In genomic region chr12:10497602-10498001, GRCh38 we compare ENCODE assay signal across 14 cellular contexts. TPM values are rescaled to one million over a fixed set of nuclear protein-coding genes. Genes with fewer than 3 reads are reported as not detected.
DNase-seq lines count a peak whose midpoint lies in the region; ATAC-seq and TF ChIP-seq lines count a peak whose summit lies in the region.
"Had no signal": no experiment of that assay in that cellular context is flagged by ENCODE, and none has a peak within 500 bp of the region (broad histone marks: within the 10 kb centered on the region; RNA-seq: fewer than 3 reads in every experiment).

No MANE protein-coding gene starts in this region.

- peaks cover 32% of the 10 kb centered on the region for H3K4me1 Mint-ChIP-seq in central memory CD8-positive, alpha-beta T cell
- peaks cover 4% of the 10 kb centered on the region for H3K4me1 Mint-ChIP-seq in chondrocyte (ENCODE audit: low read depth)

- H3K27ac Mint-ChIP-seq in central memory CD8-positive, alpha-beta T cell (ENCODE audit: low read depth): peak overlapping the region; percentile 88
- no peak overlapping the region for H3K27ac Mint-ChIP-seq in chondrocyte (ENCODE audit: unreplicated experiment)
- H3K27ac Mint-ChIP-seq: CD4-positive, alpha-beta memory T cell; HFFc6; type B pancreatic cell had no signal

- H3K27me3 Mint-ChIP-seq in central memory CD8-positive, alpha-beta T cell: no peaks in the 10 kb centered on the region
- H3K27me3 Mint-ChIP-seq in chondrocyte (ENCODE audit: low read depth): peaks cover 30% of the 10 kb centered on the region

- H3K9me3 Mint-ChIP-seq in central memory CD8-positive, alpha-beta T cell: no peaks in the 10 kb centered on the region
- H3K9me3 Mint-ChIP-seq in chondrocyte (ENCODE audit: low read depth): peaks cover 3% of the 10 kb centered on the region
- H3K9me3 Mint-ChIP-seq: CD4-positive, alpha-beta memory T cell; HFFc6; type B pancreatic cell had no signal

- TF ChIP-seq CTCF in chondrocyte (IDR thresholded peaks at IDR 0.05): no peak

- DNase-seq in NK-92 (lab: John Stamatoyannopoulos, UW; ENCODE audit: unreplicated experiment) (peak; percentile 5), NCI-H2196 (lab: John Stamatoyannopoulos, UW; ENCODE audit: unreplicated experiment) (no peak), NCI-H146 treated with DMSO at 0.1 percent for 48 hours (lab: John Stamatoyannopoulos, UW; ENCODE audit: unreplicated experiment) (no peak), chondrocyte (ENCODE audit: low spot score) (no peak)
- peak; percentile 78 for DNase-seq in activated CD8-positive, alpha-beta memory T cell treated with anti-CD3 and anti-CD28 coated beads, Interleukin-2, amount 50 U/mL, for 1 hour (ENCODE audit: extremely low read depth)
- DNase-seq in central memory CD8-positive, alpha-beta T cell (ENCODE audit: low spot score in 2 of 2): peak; percentile 18 to 70
- DNase-seq in stimulated activated CD8-positive, alpha-beta memory T cell treated with anti-CD3 and anti-CD28 coated beads, Interleukin-2, amount 100 ng/mL, for 48 hours (ENCODE audit: low read depth in 2 of 2): peak; percentile 55 to 62
- DNase-seq: CD4-positive, alpha-beta memory T cell; HFFc6; KG1; NCI-H2171 treated with DMSO at 0.1 percent for 48 hours had no signal

- peak; percentile 100 for ATAC-seq in central memory CD8-positive, alpha-beta T cell (replicated peaks; ENCODE audit: extremely low read depth, poor library complexity, severe bottlenecking)
- ATAC-seq: esophagus mucosa had no signal

- H3K4me3 Mint-ChIP-seq in central memory CD8-positive, alpha-beta T cell: peak overlapping the region; percentile 30
- no peak overlapping the region for H3K4me3 Mint-ChIP-seq in chondrocyte (ENCODE audit: unreplicated experiment)
- H3K4me3 Mint-ChIP-seq: CD4-positive, alpha-beta memory T cell; HFFc6; type B pancreatic cell had no signal

- peaks cover 3% of the 10 kb centered on the region for H3K36me3 Mint-ChIP-seq in central memory CD8-positive, alpha-beta T cell (ENCODE audit: insufficient read depth)
- peaks cover 1% of the 10 kb centered on the region for H3K36me3 Mint-ChIP-seq in chondrocyte (ENCODE audit: low read depth)
- H3K36me3 Mint-ChIP-seq: CD4-positive, alpha-beta memory T cell; type B pancreatic cell had no signal

RNA-seq across cellular contexts. Expression of gene EIF2S3B, which starts 8.1 kb away (rescaled TPM):
- 0.56 to 1.5 TPM (median 1.3 TPM) in 3 replicates for total RNA-seq in chondrocyte

RNA-seq across cellular contexts. Expression of gene KLRC1, which starts 44.4 kb away (rescaled TPM):
- total RNA-seq in chondrocyte: not detected in 3 replicates
- total RNA-seq: bronchial epithelial cell; CD4-positive, alpha-beta memory T cell; esophagus mucosa; HFFc6 had no signal

Comparison
In these comparisons a context has a peak if more than half of its experiments do, and no peak if none do; other contexts are left out.
1. DNase-seq: peak in NK-92 (single experiment), activated CD8-positive, alpha-beta memory T cell treated with anti-CD3 and anti-CD28 coated beads, Interleukin-2, amount 50 U/mL, for 1 hour (single experiment), central memory CD8-positive, alpha-beta T cell (2 of 2) and stimulated activated CD8-positive, alpha-beta memory T cell treated with anti-CD3 and anti-CD28 coated beads, Interleukin-2, amount 100 ng/mL, for 48 hours (2 of 2); none in NCI-H2196 (single experiment), NCI-H146 treated with DMSO at 0.1 percent for 48 hours (single experiment) and chondrocyte (single experiment).